In genomic region chr18:35502062-35502461, GRCh38 we compare ENCODE assay signal across 22 cellular contexts. TPM values are rescaled to one million over a fixed set of nuclear protein-coding genes. Genes with fewer than 3 reads are reported as not detected.
DNase-seq lines count a peak whose midpoint lies in the region; ATAC-seq and TF ChIP-seq lines count a peak whose summit lies in the region.
"Had no signal": no experiment of that assay in that cellular context is flagged by ENCODE, and none has a peak within 500 bp of the region (broad histone marks: within the 10 kb centered on the region; RNA-seq: fewer than 3 reads in every experiment).

No MANE protein-coding gene starts in this region.

- peaks cover 9% of the 10 kb centered on the region for H3K27me3 Mint-ChIP-seq in type B pancreatic cell

- peaks cover 10% of the 10 kb centered on the region for H3K4me1 ChIP-seq in PC-3 (ENCODE audit: insufficient read depth, low read length)
- peaks cover 0 to 5% (median 4%) of the 10 kb centered on the region in 4 donors for H3K4me1 ChIP-seq in tibial artery
- H3K4me1 ChIP-seq in sigmoid colon: peaks cover 4 to 8% (median 6%) of the 10 kb centered on the region in 4 donors

- H3K79me2 ChIP-seq in PC-3 (ENCODE audit: low read length): peaks cover 3% of the 10 kb centered on the region

- H3K4me1 Mint-ChIP-seq in type B pancreatic cell (ENCODE audit: unreplicated experiment): peaks cover 5% of the 10 kb centered on the region

- H3K4me3 ChIP-seq in PC-3 (ENCODE audit: low read length) (no peak overlapping the region), tibial artery (no peak overlapping the region), sigmoid colon (no peak overlapping the region)
- H3K4me3 ChIP-seq: heart left ventricle, thyroid gland had no signal

- H3F3A ChIP-seq in PC-3 (ENCODE audit: low read length, unreplicated experiment): no peaks in the 10 kb centered on the region

- H3K27ac ChIP-seq in PC-3 (ENCODE audit: low read length) (no peak overlapping the region), epithelial cell of prostate (peak overlapping the region; percentile 78), tibial artery (no peak overlapping the region), sigmoid colon (no peak overlapping the region)
- H3K27ac ChIP-seq: 22Rv1, heart left ventricle, thyroid gland had no signal

- ATAC-seq in PC-3: peak; percentile 20
- ATAC-seq: heart left ventricle; left ventricle myocardium superior; right cardiac atrium; stimulated activated effector memory CD8-positive, alpha-beta T cell treated with anti-CD3 and anti-CD28 coated beads, Interleukin-12 subunit alpha, Interleukin-12 subunit beta, amount 100 ng/mL, for 72 hours had no signal

- no peak for TF ChIP-seq POLR2A in sigmoid colon (IDR thresholded peaks at IDR 0.05)

- H3K27me3 ChIP-seq in PC-3 (ENCODE audit: low read length) (no peaks in the 10 kb centered on the region), tibial artery (no peaks in the 10 kb centered on the region), sigmoid colon (no peaks in the 10 kb centered on the region)
- H3K27me3 ChIP-seq: heart left ventricle, thyroid gland had no signal

- H3K9me3 Mint-ChIP-seq in type B pancreatic cell: peaks cover 7% of the 10 kb centered on the region
- H3K9me3 Mint-ChIP-seq: activated CD4-positive, alpha-beta memory T cell treated with anti-CD3 and anti-CD28 coated beads for 36 hours; stimulated activated effector memory CD8-positive, alpha-beta T cell treated with anti-CD3 and anti-CD28 coated beads, Interleukin-12 subunit alpha, Interleukin-12 subunit beta, amount 100 ng/mL, for 72 hours had no signal

- WGBS in sigmoid colon, 2 donors: 67 to 73% methylated on average over 4 of the region's 4 CpGs

- H3K9me2 ChIP-seq in PC-3 (replicated peaks; ENCODE audit: low read length): no peaks in the 10 kb centered on the region

- peak; percentile 15 to 22 for DNase-seq in NOMO-1 (lab: John Stamatoyannopoulos, UW; ENCODE audit: unreplicated experiment in 2 of 2)
- DNase-seq in NOMO-1 treated with dmso at 0.1 percent for 144 hours (lab: John Stamatoyannopoulos, UW; ENCODE audit: unreplicated experiment): no peak
- DNase-seq in PC-3: peak; percentile 33
- peak; percentile 85 for DNase-seq in epithelial cell of prostate (ENCODE audit: low read depth, low spot score)
- DNase-seq in type B pancreatic cell (ENCODE audit: extremely low spot score, unreplicated experiment): no peak
- DNase-seq in tibial artery: no peak
- no peak for DNase-seq in GM03348 (ENCODE audit: low spot score)
- no peak for DNase-seq in sigmoid colon
- DNase-seq: activated CD4-positive, alpha-beta memory T cell treated with anti-CD3 and anti-CD28 coated beads for 36 hours; amygdala; central memory CD4-positive, alpha-beta T cell; GOT3; heart left ventricle; left ventricle myocardium superior; NCI-H187 treated with DMSO at 0.1 percent for 48 hours; NCI-H345; nucleus accumbens; right cardiac atrium; RPMI8226; thyroid gland had no signal

- intact Hi-C loops in PC-3 (cut with micrococcal nuclease) (no loop called here), tibial artery (cut with DNase I; ENCODE audit: low total_unique reads) (no loop called here), sigmoid colon (cut with DNase I) (no loop called here)

- no peaks in the 10 kb centered on the region for H4K20me1 ChIP-seq in PC-3 (ENCODE audit: low read length)

- CTCF ChIA-PET in PC-3 (lab: Charles Lee): no interaction called here

- no peak overlapping the region for H2AFZ ChIP-seq in PC-3 (ENCODE audit: low read length)

- H3K9me3 ChIP-seq in PC-3 (ENCODE audit: low read length): no peaks in the 10 kb centered on the region
- no peaks in the 10 kb centered on the region for H3K9me3 ChIP-seq in tibial artery
- no peaks in the 10 kb centered on the region for H3K9me3 ChIP-seq in sigmoid colon
- H3K9me3 ChIP-seq: heart left ventricle, thyroid gland had no signal

- H3K36me3 ChIP-seq in PC-3 (ENCODE audit: low read depth, low read length) (no peaks in the 10 kb centered on the region), tibial artery (no peaks in the 10 kb centered on the region), sigmoid colon (no peaks in the 10 kb centered on the region)
- H3K36me3 ChIP-seq: heart left ventricle, thyroid gland had no signal

- no peak overlapping the region for H3K4me3 Mint-ChIP-seq in type B pancreatic cell
- H3K4me3 Mint-ChIP-seq: activated CD4-positive, alpha-beta memory T cell treated with anti-CD3 and anti-CD28 coated beads for 36 hours; stimulated activated effector memory CD8-positive, alpha-beta T cell treated with anti-CD3 and anti-CD28 coated beads, Interleukin-12 subunit alpha, Interleukin-12 subunit beta, amount 100 ng/mL, for 72 hours had no signal

- POLR2A ChIA-PET in PC-3 (lab: Charles Lee; ENCODE audit: unreplicated experiment): no interaction called here

- H3K36me3 Mint-ChIP-seq in type B pancreatic cell: no peaks in the 10 kb centered on the region
- H3K36me3 Mint-ChIP-seq: activated CD4-positive, alpha-beta memory T cell treated with anti-CD3 and anti-CD28 coated beads for 36 hours had no signal

- BruUV-seq in PC-3 (replicated peaks; lab: Mats Ljungman, UMichigan): no TSS peak

- TF ChIP-seq CTCF in PC-3 (conservative IDR thresholded peaks at IDR 0.05; ENCODE audit: low read depth, low read length) (no peak), type B pancreatic cell (conservative IDR thresholded peaks at IDR 0.05) (no peak), tibial artery (IDR thresholded peaks at IDR 0.05) (no peak), sigmoid colon (IDR thresholded peaks at IDR 0.05) (no peak)

- H3K9ac ChIP-seq in PC-3 (ENCODE audit: low read length): no peak overlapping the region

- H3K27ac Mint-ChIP-seq in type B pancreatic cell: peak overlapping the region; percentile 22
- H3K27ac Mint-ChIP-seq: activated CD4-positive, alpha-beta memory T cell treated with anti-CD3 and anti-CD28 coated beads for 36 hours; stimulated activated effector memory CD8-positive, alpha-beta T cell treated with anti-CD3 and anti-CD28 coated beads, Interleukin-12 subunit alpha, Interleukin-12 subunit beta, amount 100 ng/mL, for 72 hours had no signal

- TF ChIP-seq EP300 in sigmoid colon (IDR thresholded peaks at IDR 0.05): no peak

- no peak overlapping the region for H3K4me2 ChIP-seq in PC-3 (ENCODE audit: low read length)

RNA-seq across cellular contexts. Expression of gene INO80C, which starts 4.3 kb away (rescaled TPM):
- total RNA-seq in PC-3 (2014; rRNA removed) (6.8 and 16.1 TPM in 2 replicates), type B pancreatic cell (ENCODE audit: low replicate concordance) (19.7 and 22.6 TPM in 2 replicates), sigmoid colon (10 to 100 TPM in 1 of 4 donors, 1 to 10 TPM in 3; 3.7 to 25.5 (median 5.2) TPM)
- polyA plus RNA-seq in sigmoid colon: 10 to 100 TPM; 34.8 to 44.9 (median 36.3) TPM

Comparison
In these comparisons a context has a peak if more than half of its experiments do, and no peak if none do; other contexts are left out.
1. DNase-seq: peak in NOMO-1 (2 of 2), PC-3 (single experiment) and epithelial cell of prostate (single experiment); none in NOMO-1 treated with dmso at 0.1 percent for 144 hours (single experiment), type B pancreatic cell (single experiment), tibial artery (0 of 2), GM03348 (single experiment) and sigmoid colon (single experiment).